In genomic region chr15:67137319-67137718, GRCh38 we compare ENCODE assay signal across 10 cellular contexts.
DNase-seq lines count a peak whose midpoint lies in the region; ATAC-seq, FAIRE-seq and TF ChIP-seq lines count a peak whose summit lies in the region.
"Had no signal": no experiment of that assay in that cellular context is flagged by ENCODE, and none has a peak within 500 bp of the region (broad histone marks: within the 10 kb centered on the region; RNA-seq: fewer than 3 reads in every experiment).

No MANE protein-coding gene starts in this region.

- no peaks in the 10 kb centered on the region for H4K20me1 ChIP-seq in PC-3 (ENCODE audit: low read length)
- no peaks in the 10 kb centered on the region for H4K20me1 ChIP-seq in endothelial cell of umbilical vein (replicated peaks; ENCODE audit: control insufficient read depth, extremely low read depth, insufficient read depth, low read length)

- no peaks in the 10 kb centered on the region for H3K9me3 Mint-ChIP-seq in Calu3 (ENCODE audit: low read depth, unreplicated experiment)

- no peaks in the 10 kb centered on the region for H3F3A ChIP-seq in PC-3 (ENCODE audit: low read length, unreplicated experiment)

- H3K4me3 ChIP-seq in PC-3 (ENCODE audit: low read length) (no peak overlapping the region), endothelial cell of umbilical vein (replicated peaks in 1 of 3; ENCODE audit: insufficient read depth in 1 of 3, low read depth in 1 of 3, low read length in 3 of 3) (peak overlapping the region in 1 of 3 experiments; percentile 13), skeletal muscle satellite cell (ENCODE audit: low read length) (no peak overlapping the region)

- H3K4me2 ChIP-seq in PC-3 (ENCODE audit: low read length) (no peak overlapping the region), endothelial cell of umbilical vein (ENCODE audit: insufficient read depth, low read length) (peak overlapping the region; percentile 65), skeletal muscle satellite cell (ENCODE audit: low read length) (peak overlapping the region; percentile 70)

- dilution Hi-C loops in endothelial cell of umbilical vein (cut with MboI; ENCODE audit: extremely low pct_ligation_motif_present, low sequenced_read_pairs), result no loop called here

- H3K27me3 ChIP-seq in PC-3 (ENCODE audit: low read length) (no peaks in the 10 kb centered on the region), endothelial cell of umbilical vein (ENCODE audit: control insufficient read depth in 2 of 2, insufficient read depth in 2 of 2, low read length in 2 of 2) (no peaks in the 10 kb centered on the region), skeletal muscle satellite cell (ENCODE audit: control insufficient read depth, insufficient read depth, low read length) (no peaks in the 10 kb centered on the region)

- H3K27ac ChIP-seq in PC-3 (ENCODE audit: low read length), result peak overlapping the region; percentile 5; the same call in 1 of the 2 replicates
- peak overlapping the region; percentile 91 for H3K27ac ChIP-seq in endothelial cell of umbilical vein (ENCODE audit: insufficient read depth, low read depth, low read length)

- H3K9me3 ChIP-seq in PC-3 (ENCODE audit: low read length), result no peaks in the 10 kb centered on the region
- no peaks in the 10 kb centered on the region for H3K9me3 ChIP-seq in endothelial cell of umbilical vein (replicated peaks; ENCODE audit: control insufficient read depth, insufficient read depth, low read length)
- H3K9me3 ChIP-seq in skeletal muscle satellite cell (replicated peaks; ENCODE audit: low read length), result no peaks in the 10 kb centered on the region

- H3K9ac ChIP-seq in PC-3 (ENCODE audit: low read length) (no peak overlapping the region), endothelial cell of umbilical vein (replicated peaks; ENCODE audit: extremely low read depth, insufficient read depth, low read length) (peak overlapping the region; percentile 30), skeletal muscle satellite cell (ENCODE audit: low read depth, low read length) (peak overlapping the region; percentile 75)

- no peak for TF ChIP-seq CTCF in Calu3 (IDR thresholded peaks at IDR 0.05; ENCODE audit: unreplicated experiment)
- TF ChIP-seq CTCF in PC-3 (conservative IDR thresholded peaks at IDR 0.05; ENCODE audit: low read depth, low read length), result no peak
- TF ChIP-seq CTCF in endothelial cell of umbilical vein (IDR thresholded peaks at IDR 0.05; ENCODE audit: extremely low read depth in 1 of 2, insufficient read depth in 1 of 2, low read depth in 1 of 2, low read length in 2 of 2), result no peak

- peaks cover 39% of the 10 kb centered on the region for H3K36me3 Mint-ChIP-seq in Calu3 (ENCODE audit: insufficient read depth, unreplicated experiment)

- H3K27ac Mint-ChIP-seq in Calu3 (ENCODE audit: unreplicated experiment), result peak overlapping the region; percentile 47

- H3K9me1 ChIP-seq in endothelial cell of umbilical vein (replicated peaks; ENCODE audit: control insufficient read depth, extremely low read depth, insufficient read depth, low read length), result no peaks in the 10 kb centered on the region

- H3K4me1 ChIP-seq in PC-3 (ENCODE audit: insufficient read depth, low read length) (peaks cover 44% of the 10 kb centered on the region), endothelial cell of umbilical vein (ENCODE audit: control insufficient read depth, extremely low read depth, insufficient read depth, low read length) (peaks cover 93% of the 10 kb centered on the region), skeletal muscle satellite cell (ENCODE audit: control insufficient read depth, insufficient read depth, low read length) (peaks cover 80% of the 10 kb centered on the region)

- no peak overlapping the region for H3K4me3 Mint-ChIP-seq in Calu3 (ENCODE audit: low read depth, unreplicated experiment)

- peaks cover 21% of the 10 kb centered on the region for H3K36me3 ChIP-seq in PC-3 (ENCODE audit: low read depth, low read length)
- H3K36me3 ChIP-seq in endothelial cell of umbilical vein (ENCODE audit: control insufficient read depth in 2 of 2, extremely low read depth in 1 of 2, insufficient read depth in 2 of 2, low read length in 2 of 2), result no peaks in the 10 kb centered on the region
- peaks cover 4% of the 10 kb centered on the region for H3K36me3 ChIP-seq in skeletal muscle satellite cell (ENCODE audit: insufficient read depth, low read length)

- peaks cover 100% of the 10 kb centered on the region for H3K79me2 ChIP-seq in PC-3 (ENCODE audit: low read length)
- H3K79me2 ChIP-seq in endothelial cell of umbilical vein (ENCODE audit: control insufficient read depth, insufficient read depth, low read length), result peaks cover 99% of the 10 kb centered on the region

- no peaks in the 10 kb centered on the region for H3K27me3 Mint-ChIP-seq in Calu3 (ENCODE audit: unreplicated experiment)

- DNase-seq in Calu3, result no peak
- no peak for DNase-seq in PC-3
- DNase-seq in endothelial cell of umbilical vein (ENCODE audit: low read depth, low spot score), result no peak
- no peak for DNase-seq in medulla oblongata (ENCODE audit: extremely low spot score)
- no peak for DNase-seq in HTR-8/SVneo (ENCODE audit: insufficient read length, low spot score)
- DNase-seq: MV-4-11; stimulated activated CD4-positive, alpha-beta T cell treated with anti-CD3 and anti-CD28 coated beads, Interleukin-12 subunit alpha, Interleukin-12 subunit beta, amount 100 ng/mL, for 4 hours had no signal

- POLR2A ChIA-PET in PC-3 (lab: Charles Lee; ENCODE audit: unreplicated experiment) (interaction anchor here (0.5 to 1.1 kb wide), 3 partner anchors 9 to 12 kb away, joined by 3 to 7 read pairs (median 5); no protein-coding TSS in a partner anchor), endothelial cell of umbilical vein (lab: Charles Lee) (no interaction called here)

- no peak for TF ChIP-seq POLR2A in endothelial cell of umbilical vein (IDR thresholded peaks at IDR 0.05; ENCODE audit: low read depth, low read length)

- H3K4me1 Mint-ChIP-seq in Calu3 (ENCODE audit: low read depth, unreplicated experiment), result peaks cover 94% of the 10 kb centered on the region

- CTCF ChIA-PET in Calu3 (lab: Charles Lee) (no interaction called here), PC-3 (lab: Charles Lee) (no interaction called here), endothelial cell of umbilical vein (lab: Charles Lee) (interaction anchor here (1.4 to 2.0 kb wide), 3 partner anchors 12 to 31 kb away, joined by 3 to 8 read pairs (median 5); no protein-coding TSS in a partner anchor)

- H2AFZ ChIP-seq in PC-3 (ENCODE audit: low read length), result no peak overlapping the region
- H2AFZ ChIP-seq in endothelial cell of umbilical vein (ENCODE audit: low read depth, low read length), result no peak overlapping the region

- FAIRE-seq in endothelial cell of umbilical vein (lab: Jason Lieb, UNC) (peak; percentile 38), HTR-8/SVneo (lab: Jason Lieb, UNC) (no peak)

- intact Hi-C loops in Calu3 (cut with micrococcal nuclease; ENCODE audit: unreplicated experiment), result no loop called here
- intact Hi-C loops in PC-3 (cut with micrococcal nuclease), result no loop called here
- intact Hi-C loops in endothelial cell of umbilical vein (cut with micrococcal nuclease), result no loop called here

- ATAC-seq in PC-3 (no peak), HG02610 (IDR thresholded peaks at IDR 0.05; ENCODE audit: unreplicated experiment) (no peak), GM18519 (IDR thresholded peaks at IDR 0.05; ENCODE audit: low FRiP score, unreplicated experiment) (no peak)

- H3K9me2 ChIP-seq in PC-3 (replicated peaks; ENCODE audit: low read length), result no peaks in the 10 kb centered on the region

- BruUV-seq in Calu3 (replicated peaks; lab: Mats Ljungman, UMichigan), result no TSS peak
- BruUV-seq in PC-3 (replicated peaks; lab: Mats Ljungman, UMichigan), result no TSS peak
- BruUV-seq in endothelial cell of umbilical vein (replicated peaks; lab: Mats Ljungman, UMichigan), result no TSS peak

TF ChIP-seq in endothelial cell of umbilical vein, 7 proteins besides CTCF, POLR2A, EP300 and RAD21:
- TF ChIP-seq EZH2 (IDR thresholded peaks at IDR 0.05; ENCODE audit: borderline replicate concordance, low read depth, low read length, severe bottlenecking) (no peak), FOS (IDR thresholded peaks at IDR 0.05; ENCODE audit: borderline replicate concordance, insufficient read depth, low read length) (no peak)
